In the genomic region with DNA sequence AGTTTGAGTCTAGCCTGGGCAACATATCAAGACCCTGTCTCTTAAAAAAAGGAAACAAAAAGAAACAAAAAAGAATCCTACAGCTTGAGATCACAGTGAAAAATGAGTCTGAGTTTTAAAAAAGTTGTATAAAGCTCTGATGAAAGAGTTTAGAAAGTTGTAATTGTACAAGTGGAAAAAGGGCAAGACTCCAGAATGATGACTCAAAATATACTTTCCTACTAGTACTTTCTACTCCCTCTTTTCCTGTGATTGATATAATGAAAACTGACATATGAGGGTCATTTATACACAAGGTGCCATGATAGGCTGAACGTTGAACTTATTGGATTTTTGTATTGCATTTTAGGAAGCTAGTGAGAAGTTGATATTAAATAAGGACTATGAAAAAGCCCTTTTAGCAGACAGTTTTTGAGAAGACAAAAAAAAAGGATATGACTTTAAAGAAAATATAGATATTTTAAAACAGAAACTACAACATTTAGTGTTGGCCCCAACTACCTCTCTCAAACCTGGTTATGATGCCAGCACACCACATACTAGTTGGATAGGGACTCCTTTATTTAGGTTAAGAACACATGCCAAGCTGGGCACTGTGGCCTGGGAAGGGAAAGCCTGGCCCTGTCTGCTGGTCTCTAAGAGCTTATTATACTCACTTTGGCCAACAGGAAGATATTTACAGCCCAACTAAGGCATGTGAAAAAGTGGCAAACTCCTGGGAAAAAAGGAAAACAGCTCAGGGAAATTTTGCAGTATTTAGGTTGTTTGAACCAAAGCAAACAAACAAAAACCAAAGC, we compare ENCODE assay signal across 19 cellular contexts.
DNase-seq lines count a peak whose midpoint lies in the region; FAIRE-seq and TF ChIP-seq lines count a peak whose summit lies in the region.
"Had no signal": no experiment of that assay in that cellular context is flagged by ENCODE, and none has a peak within 500 bp of the region (broad histone marks: within the 10 kb centered on the region; RNA-seq: fewer than 3 reads in every experiment).

No MANE protein-coding gene starts in this region.

- peaks cover 33% of the 10 kb centered on the region for H3K79me2 ChIP-seq in astrocyte (ENCODE audit: insufficient read depth, low read length)
- H3K79me2 ChIP-seq: parathyroid adenoma had no signal

- H3K4me2 ChIP-seq in astrocyte (ENCODE audit: low read length): no peak overlapping the region
- H3K4me2 ChIP-seq: BLaER1 treated with 17β-estradiol and CSF1 and Interleukin-3, amounts not matched to agents 10 nM and 100 nM had no signal

- H3K4me1 ChIP-seq in astrocyte (ENCODE audit: insufficient read depth, low read length) (no peaks in the 10 kb centered on the region), suprapubic skin (peaks cover 6% of the 10 kb centered on the region)
- H3K4me1 ChIP-seq: parathyroid adenoma had no signal

- peak; percentile 46 for DNase-seq in M059J (ENCODE audit: low read depth)
- DNase-seq in astrocyte (ENCODE audit: low read depth): peak; percentile 69
- peak; percentile 77 for DNase-seq in fibroblast of the aortic adventitia (ENCODE audit: low read depth)
- no peak for DNase-seq in suprapubic skin (ENCODE audit: low spot score in 2 of 2)
- DNase-seq in substantia nigra (lab: John Stamatoyannopoulos, UW): no peak
- no peak for DNase-seq in NCI-H345 (lab: John Stamatoyannopoulos, UW)
- no peak for DNase-seq in stimulated activated CD4-positive, alpha-beta T cell treated with anti-CD3 and anti-CD28 coated beads, Interleukin-15, amount 100 ng/mL, for 24 hours
- DNase-seq: activated CD4-positive, CD25-positive, alpha-beta regulatory T cell; activated gamma-delta T cell treated with Interleukin-2 at 50 U/mL for 16 hours; effector memory CD8-positive, alpha-beta T cell; left ventricle myocardium superior; NCI-H1930; NCI-H524 treated with DMSO at 0.1 percent for 48 hours; SIG-M5; stimulated activated CD4-positive, alpha-beta T cell treated with anti-CD3 and anti-CD28 coated beads, Interleukin-4, amount 100 ng/mL, for 24 hours had no signal

- H3K9me3 ChIP-seq in astrocyte (ENCODE audit: insufficient read depth, low read depth, low read length) (no peaks in the 10 kb centered on the region), suprapubic skin (no peaks in the 10 kb centered on the region)

- no peak for TF ChIP-seq CTCF in astrocyte (IDR thresholded peaks at IDR 0.05; ENCODE audit: insufficient read depth, low read depth, low read length)
- no peak for TF ChIP-seq CTCF in fibroblast of the aortic adventitia (IDR thresholded peaks at IDR 0.05; ENCODE audit: insufficient read depth, low read length)
- no peak for TF ChIP-seq CTCF in suprapubic skin (IDR thresholded peaks at IDR 0.05)

- peak overlapping the region; percentile 14 for H3K27ac ChIP-seq in astrocyte (ENCODE audit: low read depth, low read length)
- peak overlapping the region; percentile 14 for H3K27ac ChIP-seq in suprapubic skin
- no peak overlapping the region for H3K27ac ChIP-seq in substantia nigra (ENCODE audit: low read depth, low read length, poor library complexity, severe bottlenecking)
- H3K27ac ChIP-seq: parathyroid adenoma, skin epidermis had no signal

- peaks cover 3% of the 10 kb centered on the region for H3K4me1 Mint-ChIP-seq in astrocyte (ENCODE audit: low read depth, unreplicated experiment)

- TF ChIP-seq EP300 in suprapubic skin (IDR thresholded peaks at IDR 0.05): no peak

- peaks cover 3% of the 10 kb centered on the region for H4K20me1 ChIP-seq in astrocyte (ENCODE audit: insufficient read depth, low read length)
- H4K20me1 ChIP-seq: BLaER1 treated with 17β-estradiol and CSF1 and Interleukin-3, amounts not matched to agents 10 nM and 100 nM had no signal

- no peak overlapping the region for H3K4me3 ChIP-seq in astrocyte (ENCODE audit: insufficient read depth, low read depth, low read length)
- H3K4me3 ChIP-seq in fibroblast of the aortic adventitia (ENCODE audit: low read depth, low read length): no peak overlapping the region
- H3K4me3 ChIP-seq in suprapubic skin: no peak overlapping the region
- H3K4me3 ChIP-seq: BLaER1 treated with 17β-estradiol and CSF1 and Interleukin-3, amounts not matched to agents 10 nM and 100 nM; skin epidermis had no signal

- H3K27me3 ChIP-seq in astrocyte (ENCODE audit: insufficient read depth, low read length): no peaks in the 10 kb centered on the region
- H3K27me3 ChIP-seq in suprapubic skin: no peaks in the 10 kb centered on the region
- H3K27me3 ChIP-seq: BLaER1 treated with 17β-estradiol and CSF1 and Interleukin-3, amounts not matched to agents 10 nM and 100 nM had no signal

- H3K36me3 ChIP-seq in astrocyte (ENCODE audit: insufficient read depth, low read length): peaks cover 42% of the 10 kb centered on the region
- H3K36me3 ChIP-seq in suprapubic skin: peaks cover 21% of the 10 kb centered on the region

- no peak overlapping the region for H3K4me3 Mint-ChIP-seq in astrocyte (ENCODE audit: unreplicated experiment)
- H3K4me3 Mint-ChIP-seq: effector memory CD8-positive, alpha-beta T cell; T-helper 2 cell treated with Interferon-gamma antibody and Interleukin-4, amounts not matched to agents 5 μg/mL and 100 μg/mL, for 36 hours had no signal

- H3K36me3 Mint-ChIP-seq in astrocyte (ENCODE audit: low read depth, unreplicated experiment): peaks cover 28% of the 10 kb centered on the region

- H3K27me3 Mint-ChIP-seq in astrocyte (ENCODE audit: low read depth, unreplicated experiment): no peaks in the 10 kb centered on the region
- H3K27me3 Mint-ChIP-seq: effector memory CD8-positive, alpha-beta T cell had no signal

- H2AFZ ChIP-seq in astrocyte (ENCODE audit: low read depth, low read length): no peak overlapping the region
- H2AFZ ChIP-seq: parathyroid adenoma had no signal

- FAIRE-seq in astrocyte (lab: Jason Lieb, UNC): no peak

- TF ChIP-seq POLR2A in suprapubic skin (IDR thresholded peaks at IDR 0.05): no peak

- H3K9me3 Mint-ChIP-seq in astrocyte (ENCODE audit: unreplicated experiment): peaks cover 2% of the 10 kb centered on the region
- H3K9me3 Mint-ChIP-seq: effector memory CD8-positive, alpha-beta T cell had no signal

- WGBS in suprapubic skin: 61% methylated on average over 1 of the region's 1 CpG

- no peak overlapping the region for H3K27ac Mint-ChIP-seq in astrocyte (ENCODE audit: unreplicated experiment)
- H3K27ac Mint-ChIP-seq: effector memory CD8-positive, alpha-beta T cell; T-helper 2 cell treated with Interferon-gamma antibody and Interleukin-4, amounts not matched to agents 5 μg/mL and 100 μg/mL, for 36 hours had no signal

- no peak overlapping the region for H3K9ac ChIP-seq in astrocyte (ENCODE audit: low read length)
- H3K9ac ChIP-seq: BLaER1 treated with 17β-estradiol and CSF1 and Interleukin-3, amounts not matched to agents 10 nM and 100 nM; parathyroid adenoma had no signal

Comparison
In these comparisons a context has a peak if more than half of its experiments do, and no peak if none do; other contexts are left out.
1. DNase-seq: peak in M059J (single experiment), astrocyte (single experiment) and fibroblast of the aortic adventitia (single experiment); none in suprapubic skin (0 of 2), substantia nigra (0 of 49), NCI-H345 (single experiment) and stimulated activated CD4-positive, alpha-beta T cell treated with anti-CD3 and anti-CD28 coated beads, Interleukin-15, amount 100 ng/mL, for 24 hours (single experiment).